8 cellular contexts compared by ENCODE assay signal in the genomic region with DNA sequence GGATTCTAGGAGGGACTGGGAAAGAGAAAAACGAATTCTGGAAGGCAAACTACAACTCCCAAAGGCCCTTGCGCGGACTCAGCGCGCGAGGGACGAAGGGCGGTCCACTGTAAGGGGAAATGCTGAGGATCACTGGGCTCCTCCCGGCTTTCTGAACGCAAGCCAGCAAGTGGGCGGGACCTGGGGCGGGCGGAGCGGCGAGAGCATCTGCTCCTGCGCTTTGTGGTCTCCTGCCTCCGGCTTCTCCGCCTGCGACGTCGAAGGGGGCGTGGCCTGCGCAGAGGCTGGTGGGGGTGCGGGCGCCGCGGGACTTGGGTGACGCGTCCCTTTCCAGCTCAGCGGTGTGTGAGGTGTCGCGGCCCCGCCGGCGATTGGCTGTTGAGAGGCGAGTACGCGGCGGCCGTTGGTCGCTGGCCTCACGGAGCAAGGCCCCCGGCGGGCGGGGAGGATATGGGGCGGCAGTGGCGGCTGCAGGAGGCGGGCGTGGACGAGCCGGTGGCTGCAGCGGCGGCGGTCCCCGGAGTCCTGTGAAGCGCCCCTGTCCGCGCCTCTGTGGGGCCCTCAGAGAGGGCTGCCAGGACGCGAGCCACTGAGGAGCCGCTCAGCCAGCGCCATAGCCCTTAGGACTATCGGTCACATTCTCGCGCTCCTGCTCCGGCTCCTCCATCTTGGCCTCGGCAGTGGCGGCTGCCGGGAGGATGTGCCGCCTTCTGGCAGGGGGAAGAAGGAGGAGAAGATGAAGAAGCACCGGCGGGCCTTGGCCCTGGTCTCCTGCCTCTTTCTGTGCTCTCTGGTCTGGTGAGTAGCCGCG. TPM values are rescaled to one million over a fixed set of nuclear protein-coding genes. Genes with fewer than 3 reads are reported as not detected.
DNase-seq lines count a peak whose midpoint lies in the region; ATAC-seq and TF ChIP-seq lines count a peak whose summit lies in the region.

A gene with protein sequence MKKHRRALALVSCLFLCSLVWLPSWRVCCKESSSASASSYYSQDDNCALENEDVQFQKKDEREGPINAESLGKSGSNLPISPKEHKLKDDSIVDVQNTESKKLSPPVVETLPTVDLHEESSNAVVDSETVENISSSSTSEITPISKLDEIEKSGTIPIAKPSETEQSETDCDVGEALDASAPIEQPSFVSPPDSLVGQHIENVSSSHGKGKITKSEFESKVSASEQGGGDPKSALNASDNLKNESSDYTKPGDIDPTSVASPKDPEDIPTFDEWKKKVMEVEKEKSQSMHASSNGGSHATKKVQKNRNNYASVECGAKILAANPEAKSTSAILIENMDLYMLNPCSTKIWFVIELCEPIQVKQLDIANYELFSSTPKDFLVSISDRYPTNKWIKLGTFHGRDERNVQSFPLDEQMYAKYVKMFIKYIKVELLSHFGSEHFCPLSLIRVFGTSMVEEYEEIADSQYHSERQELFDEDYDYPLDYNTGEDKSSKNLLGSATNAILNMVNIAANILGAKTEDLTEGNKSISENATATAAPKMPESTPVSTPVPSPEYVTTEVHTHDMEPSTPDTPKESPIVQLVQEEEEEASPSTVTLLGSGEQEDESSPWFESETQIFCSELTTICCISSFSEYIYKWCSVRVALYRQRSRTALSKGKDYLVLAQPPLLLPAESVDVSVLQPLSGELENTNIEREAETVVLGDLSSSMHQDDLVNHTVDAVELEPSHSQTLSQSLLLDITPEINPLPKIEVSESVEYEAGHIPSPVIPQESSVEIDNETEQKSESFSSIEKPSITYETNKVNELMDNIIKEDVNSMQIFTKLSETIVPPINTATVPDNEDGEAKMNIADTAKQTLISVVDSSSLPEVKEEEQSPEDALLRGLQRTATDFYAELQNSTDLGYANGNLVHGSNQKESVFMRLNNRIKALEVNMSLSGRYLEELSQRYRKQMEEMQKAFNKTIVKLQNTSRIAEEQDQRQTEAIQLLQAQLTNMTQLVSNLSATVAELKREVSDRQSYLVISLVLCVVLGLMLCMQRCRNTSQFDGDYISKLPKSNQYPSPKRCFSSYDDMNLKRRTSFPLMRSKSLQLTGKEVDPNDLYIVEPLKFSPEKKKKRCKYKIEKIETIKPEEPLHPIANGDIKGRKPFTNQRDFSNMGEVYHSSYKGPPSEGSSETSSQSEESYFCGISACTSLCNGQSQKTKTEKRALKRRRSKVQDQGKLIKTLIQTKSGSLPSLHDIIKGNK (N-terminal part only) (plus strand): TSS at position 451 of the 811 bp plus-strand sequence. CDS start 286 bp downstream, at position 737.

- ATAC-seq in HG02588 (IDR thresholded peaks at IDR 0.05; ENCODE audit: unreplicated experiment) (peak; percentile 82), SK-N-SH treated with all-trans-retinoic acid at 6 μM for 48 hours (peak; percentile 92)

- H3K27me3 Mint-ChIP-seq in activated naive CD4-positive, alpha-beta T cell treated with anti-CD3 and anti-CD28 coated beads, Interleukin-2, amount 50 U/mL, for 24 hours, result peaks cover 6% of the 10 kb centered on the region

- no peaks in the 10 kb centered on the region for H3K36me3 ChIP-seq in GM06990 (ENCODE audit: control insufficient read depth, insufficient read depth, low read length)

- DNase-seq in GM06990 (ENCODE audit: extremely low read depth, insufficient read length) (peak; percentile 100), NCI-H1092 (lab: John Stamatoyannopoulos, UW) (peak; percentile 98), globus pallidus (ENCODE audit: low spot score) (peak; percentile 100), occipital lobe (lab: John Stamatoyannopoulos, UW) (peak; percentile 99)

- no peaks in the 10 kb centered on the region for H3K9me3 Mint-ChIP-seq in activated naive CD4-positive, alpha-beta T cell treated with anti-CD3 and anti-CD28 coated beads, Interleukin-2, amount 50 U/mL, for 24 hours

- peaks cover 56% of the 10 kb centered on the region for H3K4me1 Mint-ChIP-seq in activated naive CD4-positive, alpha-beta T cell treated with anti-CD3 and anti-CD28 coated beads, Interleukin-2, amount 50 U/mL, for 24 hours

- peak within 1 kb of the TSS; percentile 95 for H3K4me3 ChIP-seq in GM06990 (replicated peaks; ENCODE audit: low read depth, low read length)

- H3K27ac ChIP-seq in temporal lobe (ENCODE audit: low read depth, low read length), result peak within 1 kb of the TSS; percentile 96

- H3K27ac Mint-ChIP-seq in activated naive CD4-positive, alpha-beta T cell treated with anti-CD3 and anti-CD28 coated beads, Interleukin-2, amount 50 U/mL, for 24 hours, result peak within 1 kb of the TSS; percentile 100

- H3K4me3 Mint-ChIP-seq in activated naive CD4-positive, alpha-beta T cell treated with anti-CD3 and anti-CD28 coated beads, Interleukin-2, amount 50 U/mL, for 24 hours, result peak within 1 kb of the TSS; percentile 99

- H3K27me3 ChIP-seq in GM06990 (replicated peaks; ENCODE audit: control insufficient read depth, insufficient read depth, low read length), result no peaks in the 10 kb centered on the region

- H3K36me3 Mint-ChIP-seq in activated naive CD4-positive, alpha-beta T cell treated with anti-CD3 and anti-CD28 coated beads, Interleukin-2, amount 50 U/mL, for 24 hours, result peaks cover 3% of the 10 kb centered on the region

- peak; percentile 14 for TF ChIP-seq CTCF in GM06990 (IDR thresholded peaks at IDR 0.05; ENCODE audit: insufficient read depth, low read length, poor library complexity, severe bottlenecking)

TF ChIP-seq in SK-N-SH treated with all-trans-retinoic acid at 6 μM for 48 hours, 23 proteins besides CTCF, POLR2A, EP300 and RAD21:
- TF ChIP-seq, protein P1, sequence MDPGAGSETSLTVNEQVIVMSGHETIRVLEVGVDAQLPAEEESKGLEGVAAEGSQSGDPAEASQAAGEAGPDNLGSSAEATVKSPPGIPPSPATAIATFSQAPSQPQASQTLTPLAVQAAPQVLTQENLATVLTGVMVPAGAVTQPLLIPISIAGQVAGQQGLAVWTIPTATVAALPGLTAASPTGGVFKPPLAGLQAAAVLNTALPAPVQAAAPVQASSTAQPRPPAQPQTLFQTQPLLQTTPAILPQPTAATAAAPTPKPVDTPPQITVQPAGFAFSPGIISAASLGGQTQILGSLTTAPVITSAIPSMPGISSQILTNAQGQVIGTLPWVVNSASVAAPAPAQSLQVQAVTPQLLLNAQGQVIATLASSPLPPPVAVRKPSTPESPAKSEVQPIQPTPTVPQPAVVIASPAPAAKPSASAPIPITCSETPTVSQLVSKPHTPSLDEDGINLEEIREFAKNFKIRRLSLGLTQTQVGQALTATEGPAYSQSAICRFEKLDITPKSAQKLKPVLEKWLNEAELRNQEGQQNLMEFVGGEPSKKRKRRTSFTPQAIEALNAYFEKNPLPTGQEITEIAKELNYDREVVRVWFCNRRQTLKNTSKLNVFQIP (CRISPR knock-in tag; IDR thresholded peaks at IDR 0.05; ENCODE audit: borderline replicate concordance, low read depth), result peak; percentile 77; the same call in 1 of the 2 replicates
- no peak for TF ChIP-seq ARNTL (CRISPR knock-in tag; IDR thresholded peaks at IDR 0.05; ENCODE audit: borderline replicate concordance, low read depth)

RNA-seq across cellular contexts. Expression of the gene that starts here (rescaled TPM):
- total RNA-seq in occipital lobe (108 TPM), temporal lobe (55.6 TPM)

Comparison
In these comparisons a context has a peak if more than half of its experiments do, and no peak if none do; other contexts are left out.
1. Peak in every context shown above with its lines: DNase-seq, ATAC-seq, H3K4me3 ChIP-seq and H3K27ac ChIP-seq.